29 cellular contexts compared by ENCODE assay signal in genomic region chr19:56088454-56089215, GRCh38.
"Had no signal": no experiment of that assay in that cellular context is flagged by ENCODE, and none has a peak within 500 bp of the region (broad histone marks: within the 10 kb centered on the region; RNA-seq: fewer than 3 reads in every experiment).

No MANE protein-coding gene starts in this region.

- DNase-seq: activated CD4-positive, alpha-beta memory T cell treated with anti-CD3 and anti-CD28 coated beads for 36 hours; activated CD4-positive, alpha-beta T cell treated with anti-CD3 and anti-CD28 coated beads for 36 hours; activated CD4-positive, alpha-beta T cell treated with anti-CD3 and anti-CD28 coated beads, Interleukin-2, amount 10 ng/mL, durations not matched to agents 24 days and 14 days; activated CD4-positive, CD25-positive, alpha-beta regulatory T cell; activated CD4-positive, CD25-positive, alpha-beta regulatory T cell treated with anti-CD3 and anti-CD28 coated beads, Interleukin-2, amount 50 U/mL, for 72 hours; activated CD8-positive, alpha-beta memory T cell treated with anti-CD3 and anti-CD28 coated beads, Interleukin-2, amount 10 ng/mL, durations not matched to agents 7 days and 5 days; activated CD8-positive, alpha-beta memory T cell treated with anti-CD3 and anti-CD28 coated beads, Interleukin-2, amount 50 U/mL, for 4 hours; activated CD8-positive, alpha-beta T cell treated with anti-CD3 and anti-CD28 coated beads, Interleukin-2, amount 10 ng/mL, durations not matched to agents 7 days and 5 days; activated effector memory CD4-positive, alpha-beta T cell treated with anti-CD3 and anti-CD28 coated beads, Interleukin-2, amount 50 U/mL, for 16 hours; activated naive CD4-positive, alpha-beta T cell treated with anti-CD3 and anti-CD28 coated beads for 36 hours; activated naive CD8-positive, alpha-beta T cell treated with anti-CD3 and anti-CD28 coated beads for 36 hours; activated naive CD8-positive, alpha-beta T cell treated with anti-CD3 and anti-CD28 coated beads, Interleukin-2, amount 50 U/mL, for 24 hours; activated T-cell treated with anti-CD3 and anti-CD28 coated beads, Interleukin-2, amount 50 U/mL, for 1 hour; activated T-cell treated with anti-CD3 and anti-CD28 coated beads, Interleukin-2, amount 50 U/mL, for 48 hours; amygdala; aorta; body of pancreas; caudate nucleus; effector CD8-positive, alpha-beta T cell; foreskin fibroblast; head of caudate nucleus; T-helper 2 cell had no signal

- ATAC-seq: activated CD4-positive, alpha-beta T cell treated with anti-CD3 and anti-CD28 coated beads for 36 hours; activated CD8-positive, alpha-beta memory T cell treated with anti-CD3 and anti-CD28 coated beads, Interleukin-2, amount 10 ng/mL, durations not matched to agents 7 days and 5 days; activated CD8-positive, alpha-beta T cell treated with anti-CD3 and anti-CD28 coated beads, Interleukin-2, amount 10 ng/mL, durations not matched to agents 7 days and 5 days; activated naive CD8-positive, alpha-beta T cell treated with anti-CD3 and anti-CD28 coated beads, Interleukin-2, amount 50 U/mL, for 24 hours; body of pancreas; esophagus mucosa had no signal

- H3K4me3 Mint-ChIP-seq: activated CD4-positive, alpha-beta memory T cell treated with anti-CD3 and anti-CD28 coated beads for 36 hours; activated CD4-positive, alpha-beta T cell treated with anti-CD3 and anti-CD28 coated beads for 36 hours; activated CD4-positive, alpha-beta T cell treated with anti-CD3 and anti-CD28 coated beads, Interleukin-2, amount 10 ng/mL, durations not matched to agents 24 days and 14 days; activated CD8-positive, alpha-beta memory T cell treated with anti-CD3 and anti-CD28 coated beads, Interleukin-2, amount 10 ng/mL, durations not matched to agents 7 days and 5 days; activated CD8-positive, alpha-beta T cell treated with anti-CD3 and anti-CD28 coated beads, Interleukin-2, amount 10 ng/mL, durations not matched to agents 7 days and 5 days; activated naive CD4-positive, alpha-beta T cell treated with anti-CD3 and anti-CD28 coated beads for 36 hours; activated naive CD4-positive, alpha-beta T cell treated with anti-CD3 and anti-CD28 coated beads, Interleukin-2, amount 50 U/mL, for 24 hours; activated naive CD8-positive, alpha-beta T cell treated with anti-CD3 and anti-CD28 coated beads for 36 hours; activated naive CD8-positive, alpha-beta T cell treated with anti-CD3 and anti-CD28 coated beads, Interleukin-2, amount 50 U/mL, for 24 hours; activated T-helper 1 cell treated with anti-CD3 and anti-CD28 coated beads, Interleukin-12 subunit alpha, Interleukin-12 subunit beta, Interleukin-2, Interleukin-4 antibody, amounts not matched to agents 30 ng/mL and 10 ng/mL and 1 ng/mL, durations not matched to agents 14 hours and 24 hours and 36 hours had no signal

- FAIRE-seq: colon, frontal cortex had no signal

- H3K9me3 ChIP-seq: adrenal gland, body of pancreas had no signal

- H3K27ac ChIP-seq: adrenal gland, body of pancreas had no signal

- H3K9me3 Mint-ChIP-seq: activated naive CD4-positive, alpha-beta T cell treated with anti-CD3 and anti-CD28 coated beads, Interleukin-2, amount 50 U/mL, for 24 hours; activated naive CD8-positive, alpha-beta T cell treated with anti-CD3 and anti-CD28 coated beads, Interleukin-2, amount 50 U/mL, for 24 hours; activated T-helper 1 cell treated with anti-CD3 and anti-CD28 coated beads, Interleukin-12 subunit alpha, Interleukin-12 subunit beta, Interleukin-2, Interleukin-4 antibody, amounts not matched to agents 30 ng/mL and 10 ng/mL and 1 ng/mL, durations not matched to agents 14 hours and 24 hours and 36 hours had no signal

- H3K4me1 Mint-ChIP-seq: activated CD4-positive, alpha-beta T cell treated with anti-CD3 and anti-CD28 coated beads for 36 hours; activated CD8-positive, alpha-beta memory T cell treated with anti-CD3 and anti-CD28 coated beads, Interleukin-2, amount 10 ng/mL, durations not matched to agents 7 days and 5 days had no signal

- H3K4me1 ChIP-seq: body of pancreas had no signal

- H3K27ac Mint-ChIP-seq: activated CD4-positive, alpha-beta memory T cell treated with anti-CD3 and anti-CD28 coated beads for 36 hours; activated CD4-positive, alpha-beta T cell treated with anti-CD3 and anti-CD28 coated beads for 36 hours; activated CD4-positive, alpha-beta T cell treated with anti-CD3 and anti-CD28 coated beads, Interleukin-2, amount 10 ng/mL, durations not matched to agents 24 days and 14 days; activated CD8-positive, alpha-beta memory T cell treated with anti-CD3 and anti-CD28 coated beads, Interleukin-2, amount 10 ng/mL, durations not matched to agents 7 days and 5 days; activated CD8-positive, alpha-beta T cell treated with anti-CD3 and anti-CD28 coated beads, Interleukin-2, amount 10 ng/mL, durations not matched to agents 7 days and 5 days; activated naive CD4-positive, alpha-beta T cell treated with anti-CD3 and anti-CD28 coated beads for 36 hours; activated naive CD4-positive, alpha-beta T cell treated with anti-CD3 and anti-CD28 coated beads, Interleukin-2, amount 50 U/mL, for 24 hours; activated naive CD8-positive, alpha-beta T cell treated with anti-CD3 and anti-CD28 coated beads for 36 hours; activated naive CD8-positive, alpha-beta T cell treated with anti-CD3 and anti-CD28 coated beads, Interleukin-2, amount 50 U/mL, for 24 hours; activated T-helper 1 cell treated with anti-CD3 and anti-CD28 coated beads, Interleukin-12 subunit alpha, Interleukin-12 subunit beta, Interleukin-2, Interleukin-4 antibody, amounts not matched to agents 30 ng/mL and 10 ng/mL and 1 ng/mL, durations not matched to agents 14 hours and 24 hours and 36 hours; activated T-helper 2 cell treated with anti-CD3 and anti-CD28 coated beads, Interferon-gamma antibody, Interleukin-2, Interleukin-4, amounts not matched to agents 10 μg/mL and 5 μg/mL and 100 μg/mL, durations not matched to agents 14 hours and 24 hours and 36 hours had no signal

- H3K4me3 ChIP-seq: adrenal gland, body of pancreas had no signal

- H3K27me3 Mint-ChIP-seq: activated CD4-positive, alpha-beta memory T cell treated with anti-CD3 and anti-CD28 coated beads for 36 hours; activated CD4-positive, alpha-beta T cell treated with anti-CD3 and anti-CD28 coated beads for 36 hours; activated CD4-positive, alpha-beta T cell treated with anti-CD3 and anti-CD28 coated beads, Interleukin-2, amount 10 ng/mL, durations not matched to agents 24 days and 14 days; activated CD8-positive, alpha-beta memory T cell treated with anti-CD3 and anti-CD28 coated beads, Interleukin-2, amount 10 ng/mL, durations not matched to agents 7 days and 5 days; activated naive CD4-positive, alpha-beta T cell treated with anti-CD3 and anti-CD28 coated beads, Interleukin-2, amount 50 U/mL, for 24 hours; activated naive CD8-positive, alpha-beta T cell treated with anti-CD3 and anti-CD28 coated beads for 36 hours; activated naive CD8-positive, alpha-beta T cell treated with anti-CD3 and anti-CD28 coated beads, Interleukin-2, amount 50 U/mL, for 24 hours had no signal

- H3K27me3 ChIP-seq: adrenal gland, body of pancreas had no signal
